ENCODE assay signal across 8 cellular contexts in the genomic region with DNA sequence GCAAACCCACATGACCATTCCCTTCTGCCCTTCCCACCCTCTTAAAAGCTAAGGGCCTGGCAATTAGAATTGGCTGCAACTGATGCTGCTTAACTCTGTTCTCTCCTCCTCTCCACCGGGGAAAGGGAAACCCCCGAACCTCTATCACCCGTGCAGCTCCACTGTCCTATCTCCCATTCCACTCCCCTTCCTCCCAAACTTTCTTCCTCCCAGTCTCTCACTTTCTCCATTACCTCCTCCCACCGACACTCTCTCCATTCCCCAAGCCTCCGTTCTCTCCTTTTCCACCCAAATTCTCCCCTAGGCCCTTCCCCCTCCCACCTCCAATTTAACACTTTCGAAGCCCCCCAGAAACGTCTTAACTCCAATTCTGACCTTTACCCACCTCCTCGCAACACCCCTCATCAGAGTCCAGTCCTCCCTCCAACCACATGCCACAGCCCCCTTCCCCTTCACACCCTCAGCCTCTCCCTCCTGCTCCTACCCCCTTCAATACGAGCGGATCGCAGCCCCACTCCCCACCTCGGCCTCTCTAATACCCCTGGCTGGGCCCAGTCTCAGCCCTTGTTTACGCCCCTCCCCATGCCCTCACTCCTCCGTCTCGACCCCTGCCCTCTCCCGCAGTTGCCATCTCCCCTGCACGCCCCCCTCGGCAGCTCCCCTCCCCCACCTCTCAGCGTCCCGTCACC. TPM values are rescaled to one million over a fixed set of nuclear protein-coding genes. Genes with fewer than 3 reads are reported as not detected.
A peak's percentile ranks its signal among the peaks of the same experiment; 100 is the strongest.
DNase-seq lines count a peak whose midpoint lies in the region; ATAC-seq and TF ChIP-seq lines count a peak whose summit lies in the region.

No MANE protein-coding gene starts in this region.

- peak overlapping the region; percentile 98 for H3K27ac ChIP-seq in mesendoderm (ENCODE audit: low read depth, low read length)

- peaks cover 44% of the 10 kb centered on the region for H3K79me2 ChIP-seq in mesendoderm (ENCODE audit: control insufficient read depth, insufficient read depth, low read length)

- H3K27me3 ChIP-seq in mesendoderm (ENCODE audit: insufficient read depth, low read length, poor library complexity): no peaks in the 10 kb centered on the region

- H3K9ac ChIP-seq in mesendoderm (ENCODE audit: low read length): peak overlapping the region; percentile 80

- no peak overlapping the region for H2BK120ac ChIP-seq in mesendoderm (ENCODE audit: low read depth, low read length)

- peak overlapping the region; percentile 49 for H3K4ac ChIP-seq in mesendoderm (ENCODE audit: low read depth, low read length)

- no peak for TF ChIP-seq CTCF in LNCaP clone FGC (IDR thresholded peaks at IDR 0.05; ENCODE audit: control insufficient read depth, extremely low read depth, insufficient read depth)

- no peak overlapping the region for H2BK15ac ChIP-seq in mesendoderm (replicated peaks; ENCODE audit: low read depth)

- H3K56ac ChIP-seq in mesendoderm (ENCODE audit: low read length): peak overlapping the region; percentile 84

- peak overlapping the region; percentile 56 for H3K4me2 ChIP-seq in mesendoderm (ENCODE audit: low read length)

- H3K4me3 ChIP-seq in LNCaP clone FGC (ENCODE audit: low read depth, low read length) (peak overlapping the region; percentile 71), mesendoderm (ENCODE audit: low read length) (peak overlapping the region; percentile 81)

- peak overlapping the region; percentile 11 for H2AK5ac ChIP-seq in mesendoderm (ENCODE audit: low read length)

- H3K79me1 ChIP-seq in mesendoderm (ENCODE audit: low read length): peaks cover 19% of the 10 kb centered on the region

- peak overlapping the region; percentile 85 for H2BK5ac ChIP-seq in mesendoderm (ENCODE audit: low read length)

- no CpG with 5 or more reads among the region's 20 CpGs for WGBS in mesendoderm (ENCODE audit: extremely low coverage, insufficient coverage, low lambda C conversion rate)

- ATAC-seq in HG03342 (IDR thresholded peaks at IDR 0.05; ENCODE audit: unreplicated experiment) (no peak), HG03439 (IDR thresholded peaks at IDR 0.05; ENCODE audit: unreplicated experiment) (no peak)

- H3K23ac ChIP-seq in mesendoderm (ENCODE audit: low read length): no peak overlapping the region

- H3K36me3 ChIP-seq in mesendoderm (ENCODE audit: control insufficient read depth, insufficient read depth, low read length): peaks cover 4% of the 10 kb centered on the region

- DNase-seq in ELR (ENCODE audit: low read depth): peak; percentile 42
- DNase-seq in LNCaP clone FGC (ENCODE audit: low read depth): no peak
- DNase-seq in dedifferentiated amniotic fluid mesenchymal stem cell (ENCODE audit: extremely low spot score): peak; percentile 39
- no peak for DNase-seq in mesendoderm
- DNase-seq in stimulated activated naive CD4-positive, alpha-beta T cell treated with Interleukin-2 at 50 U/mL for 16 hours (lab: John Stamatoyannopoulos, UW): no peak
- DNase-seq in GDM1 (lab: John Stamatoyannopoulos, UW): no peak

- H4K8ac ChIP-seq in mesendoderm (ENCODE audit: low read depth, low read length): no peak overlapping the region

- H4K5ac ChIP-seq in mesendoderm (ENCODE audit: low read length): no peak overlapping the region

- H3K18ac ChIP-seq in mesendoderm (ENCODE audit: low read length): peak overlapping the region; percentile 94

- H3K4me1 ChIP-seq in mesendoderm (ENCODE audit: control insufficient read depth, low read depth, low read length): peaks cover 11% of the 10 kb centered on the region

RNA-seq across cellular contexts. Expression of gene DEDD, which starts 0.6 kb away (rescaled TPM):
- polyA plus RNA-seq in mesendoderm (2013, experiment 1 of 2): 30.9 TPM
- polyA plus RNA-seq in mesendoderm (2013, experiment 2 of 2): 31.2 TPM

RNA-seq across cellular contexts. Expression of gene NIT1, which starts 14.0 kb away (rescaled TPM):
- 26.3 TPM for polyA plus RNA-seq in mesendoderm (2013, experiment 1 of 2)
- polyA plus RNA-seq in mesendoderm (2013, experiment 2 of 2): 27.9 TPM

RNA-seq across cellular contexts. Expression of gene PFDN2, which starts 14.0 kb away (rescaled TPM):
- 308 TPM for polyA plus RNA-seq in mesendoderm (2013, experiment 1 of 2)
- 280 TPM for polyA plus RNA-seq in mesendoderm (2013, experiment 2 of 2)

RNA-seq across cellular contexts. Expression of gene UFC1, which starts 21.9 kb away (rescaled TPM):
- polyA plus RNA-seq in mesendoderm (2013, experiment 1 of 2): 86.6 TPM
- 89.9 TPM for polyA plus RNA-seq in mesendoderm (2013, experiment 2 of 2)

RNA-seq across cellular contexts. Expression of gene USP21, which starts 27.4 kb away (rescaled TPM):
- 16.1 TPM for polyA plus RNA-seq in mesendoderm (2013, experiment 1 of 2)
- 15.7 TPM for polyA plus RNA-seq in mesendoderm (2013, experiment 2 of 2)

Comparison
In these comparisons a context has a peak if more than half of its experiments do, and no peak if none do; other contexts are left out.
1. DNase-seq: peak in ELR (single experiment) and dedifferentiated amniotic fluid mesenchymal stem cell (single experiment); none in LNCaP clone FGC (single experiment), mesendoderm (single experiment), stimulated activated naive CD4-positive, alpha-beta T cell treated with Interleukin-2 at 50 U/mL for 16 hours (single experiment) and GDM1 (single experiment).